In genomic region chr20:39264506-39265172, GRCh38 we compare ENCODE assay signal across 9 cellular contexts.
DNase-seq lines count a peak whose midpoint lies in the region; ATAC-seq, FAIRE-seq and TF ChIP-seq lines count a peak whose summit lies in the region.
"Had no signal": no experiment of that assay in that cellular context is flagged by ENCODE, and none has a peak within 500 bp of the region (broad histone marks: within the 10 kb centered on the region; RNA-seq: fewer than 3 reads in every experiment).

No MANE protein-coding gene starts in this region.

- no peak overlapping the region for H2AFZ ChIP-seq in GM12878 (ENCODE audit: control insufficient read depth, low read depth, low read length)

- peak; percentile 89 for FAIRE-seq in GM12878 (lab: Jason Lieb, UNC)

- H3K79me2 ChIP-seq in GM12878 (ENCODE audit: control insufficient read depth, insufficient read depth, low read length): no peaks in the 10 kb centered on the region

- intact Hi-C loops in GM12878 (cut with micrococcal nuclease; ENCODE audit: unreplicated experiment): no loop called here

- in situ Hi-C loops in GM12878 (cut with MboI): no loop called here

- peak; percentile 80 for ATAC-seq in GM12878
- ATAC-seq in HG02588 (IDR thresholded peaks at IDR 0.05; ENCODE audit: unreplicated experiment): no peak

- no peak overlapping the region for H3K4me3 ChIP-seq in MG63
- no peak overlapping the region for H3K4me3 ChIP-seq in SJSA1
- no peak overlapping the region for H3K4me3 ChIP-seq in GM12878
- no peak overlapping the region for H3K4me3 ChIP-seq in iPS DF 6.9 (ENCODE audit: low read length)
- H3K4me3 ChIP-seq: BLaER1 treated with 17β-estradiol and CSF1 and Interleukin-3, amounts not matched to agents 10 nM and 100 nM had no signal

- no peaks in the 10 kb centered on the region for H4K20me1 ChIP-seq in GM12878 (ENCODE audit: control insufficient read depth, insufficient read depth)
- H4K20me1 ChIP-seq: BLaER1 treated with 17β-estradiol and CSF1 and Interleukin-3, amounts not matched to agents 10 nM and 100 nM had no signal

- H3K4me2 ChIP-seq in GM12878 (ENCODE audit: control insufficient read depth, insufficient read depth): no peak overlapping the region
- H3K4me2 ChIP-seq: BLaER1 treated with 17β-estradiol and CSF1 and Interleukin-3, amounts not matched to agents 10 nM and 100 nM had no signal

- RAD21 ChIA-PET in GM12878 (lab: Charles Lee; ENCODE audit: unreplicated experiment): interaction anchor here (1.1 to 2.3 kb wide), 3 partner anchors 11 to 609 kb away, joined by 3 to 8 read pairs (median 4); no protein-coding TSS in a partner anchor

- H3K4me1 ChIP-seq in SJSA1 (replicated peaks): no peaks in the 10 kb centered on the region
- no peaks in the 10 kb centered on the region for H3K4me1 ChIP-seq in GM12878 (ENCODE audit: control insufficient read depth, insufficient read depth, low read length)
- H3K4me1 ChIP-seq in iPS DF 6.9 (ENCODE audit: control insufficient read depth, insufficient read depth, low read length): 0 out of 2 replicates have a peak, but pooled peaks cover 1% of the 10 kb centered on the region

- peak; percentile 72 to 88 (median 88) for TF ChIP-seq CTCF in GM12878 (IDR thresholded peaks at IDR 0.05 in 2 of 3, conservative IDR thresholded peaks at IDR 0.05 in 1 of 3; ENCODE audit: control insufficient read depth in 2 of 3, extremely low read depth in 1 of 3, insufficient read depth in 1 of 3, low read depth in 3 of 3, low read length in 3 of 3)

- H3K36me3 ChIP-seq in MG63: no peaks in the 10 kb centered on the region
- no peaks in the 10 kb centered on the region for H3K36me3 ChIP-seq in SJSA1
- H3K36me3 ChIP-seq in GM12878 (ENCODE audit: control insufficient read depth in 2 of 2, insufficient read depth in 2 of 2, low read length in 1 of 2): no peaks in the 10 kb centered on the region
- H3K36me3 ChIP-seq in iPS DF 6.9 (ENCODE audit: control insufficient read depth, insufficient read depth, low read length): no peaks in the 10 kb centered on the region
- H3K36me3 ChIP-seq: BLaER1 treated with 17β-estradiol and CSF1 and Interleukin-3, amounts not matched to agents 10 nM and 100 nM had no signal

- H3K9me3 ChIP-seq in MG63: peaks cover 6% of the 10 kb centered on the region; the same call in 1 of the 2 replicates
- H3K9me3 ChIP-seq in SJSA1 (replicated peaks): no peaks in the 10 kb centered on the region
- H3K9me3 ChIP-seq in GM12878 (replicated peaks; ENCODE audit: control insufficient read depth, insufficient read depth, low read length): no peaks in the 10 kb centered on the region
- no peaks in the 10 kb centered on the region for H3K9me3 ChIP-seq in iPS DF 6.9 (ENCODE audit: control insufficient read depth, insufficient read depth, low read length)
- H3K9me3 ChIP-seq: BLaER1 treated with 17β-estradiol and CSF1 and Interleukin-3, amounts not matched to agents 10 nM and 100 nM had no signal

- H3K27me3 ChIP-seq in MG63 (no peaks in the 10 kb centered on the region), SJSA1 (replicated peaks) (no peaks in the 10 kb centered on the region), GM12878 (replicated peaks in 1 of 2; ENCODE audit: control insufficient read depth in 2 of 2, insufficient read depth in 2 of 2, low read length in 1 of 2) (no peaks in the 10 kb centered on the region), iPS DF 6.9 (ENCODE audit: control insufficient read depth, insufficient read depth, low read length) (no peaks in the 10 kb centered on the region)
- H3K27me3 ChIP-seq: BLaER1 treated with 17β-estradiol and CSF1 and Interleukin-3, amounts not matched to agents 10 nM and 100 nM had no signal

- peak; percentile 64 for DNase-seq in NCI-H510A treated with DMSO at 0.1 percent for 48 hours (lab: John Stamatoyannopoulos, UW)
- DNase-seq in NCI-H510A (lab: John Stamatoyannopoulos, UW): no peak
- DNase-seq in MG63: peak; percentile 73
- DNase-seq in SJSA1 (ENCODE audit: low read depth in 1 of 2, low spot score in 2 of 2): peak; percentile 30 to 54
- no peak for DNase-seq in GM12878 (ENCODE audit: low read depth, low spot score)
- DNase-seq in iPS DF 6.9 (ENCODE audit: low read depth, low spot score): peak; percentile 67
- peak; percentile 36 for DNase-seq in smooth muscle cell of the brain vasculature (ENCODE audit: low read depth, low spot score)

- POLR2A ChIA-PET in GM12878 (lab: Charles Lee): no interaction called here

- CTCF ChIA-PET in GM12878 (lab: Yijun Ruan, JAX): interaction anchor here (0.7 to 6.6 kb wide), 12 partner anchors 8 to 781 kb away, joined by 3 to 88 read pairs (median 4); no protein-coding TSS in a partner anchor

- H3K27ac ChIP-seq in SJSA1 (no peak overlapping the region), GM12878 (ENCODE audit: control insufficient read depth, insufficient read depth) (no peak overlapping the region), iPS DF 6.9 (ENCODE audit: low read length) (no peak overlapping the region)
- H3K27ac ChIP-seq: BLaER1 treated with 17β-estradiol and CSF1 and Interleukin-3, amounts not matched to agents 10 nM and 100 nM had no signal

- TF ChIP-seq EP300 in GM12878 (IDR thresholded peaks at IDR 0.05; ENCODE audit: borderline replicate concordance in 1 of 2, control insufficient read depth in 1 of 2, low read depth in 2 of 2, low read length in 2 of 2): no peak

- 0% methylated on average over 3 of the region's 3 CpGs for WGBS in GM12878 (ENCODE audit: insufficient coverage, insufficient replicate concordance, low lambda C conversion rate, missing lambda C conversion rate)
- WGBS in iPS DF 6.9 (ENCODE audit: insufficient coverage, insufficient read length): no CpG with 5 or more reads among the region's 3 CpGs

- peak; percentile 54 for TF ChIP-seq RAD21 in GM12878 (IDR thresholded peaks at IDR 0.05; ENCODE audit: insufficient read depth, low read depth, low read length)

- no peak for TF ChIP-seq POLR2A in GM12878 (IDR thresholded peaks at IDR 0.05; ENCODE audit: low read depth, low read length)

- SMC1A ChIA-PET in GM12878 (lab: Charles Lee; ENCODE audit: uncharacterized antibody, unreplicated experiment): interaction anchor here (0.8 to 3.7 kb wide), 6 partner anchors 13 to 609 kb away, joined by 3 to 17 read pairs (median 3); no protein-coding TSS in a partner anchor

- no peak overlapping the region for H3K9ac ChIP-seq in GM12878 (ENCODE audit: control insufficient read depth, insufficient read depth, low read length)
- H3K9ac ChIP-seq: BLaER1 treated with 17β-estradiol and CSF1 and Interleukin-3, amounts not matched to agents 10 nM and 100 nM had no signal

- no TSS peak for BruUV-seq in GM12878 (replicated peaks; lab: Mats Ljungman, UMichigan)

TF ChIP-seq in GM12878, 131 proteins besides CTCF, POLR2A, EP300 and RAD21:
- TF ChIP-seq POU2F2 (IDR thresholded peaks at IDR 0.05; ENCODE audit: borderline replicate concordance, low read depth, low read length) (no peak), SMC3 (IDR thresholded peaks at IDR 0.05; ENCODE audit: borderline replicate concordance, low read length) (peak; percentile 49; the same call in 1 of the 2 replicates), YY1 (IDR thresholded peaks at IDR 0.05; ENCODE audit: low read depth, low read length) (0 out of 2 replicates have a peak, but pooled peaks have one; percentile 12), POLR2AphosphoS2 (IDR thresholded peaks at IDR 0.05; ENCODE audit: low read depth, low read length) (no peak), ZNF384 (IDR thresholded peaks at IDR 0.05; ENCODE audit: borderline replicate concordance, low read depth, low read length) (no peak), POLR2AphosphoS5 (IDR thresholded peaks at IDR 0.05; ENCODE audit: low read length) (no peak)

Comparison
In these comparisons a context has a peak if more than half of its experiments do, and no peak if none do; other contexts are left out.
1. DNase-seq: peak in NCI-H510A treated with DMSO at 0.1 percent for 48 hours (single experiment), MG63 (single experiment), SJSA1 (2 of 2), iPS DF 6.9 (single experiment) and smooth muscle cell of the brain vasculature (single experiment); none in NCI-H510A (single experiment) and GM12878 (single experiment).